Comparison of ENCODE assay signal across 8 cellular contexts in the genomic region with DNA sequence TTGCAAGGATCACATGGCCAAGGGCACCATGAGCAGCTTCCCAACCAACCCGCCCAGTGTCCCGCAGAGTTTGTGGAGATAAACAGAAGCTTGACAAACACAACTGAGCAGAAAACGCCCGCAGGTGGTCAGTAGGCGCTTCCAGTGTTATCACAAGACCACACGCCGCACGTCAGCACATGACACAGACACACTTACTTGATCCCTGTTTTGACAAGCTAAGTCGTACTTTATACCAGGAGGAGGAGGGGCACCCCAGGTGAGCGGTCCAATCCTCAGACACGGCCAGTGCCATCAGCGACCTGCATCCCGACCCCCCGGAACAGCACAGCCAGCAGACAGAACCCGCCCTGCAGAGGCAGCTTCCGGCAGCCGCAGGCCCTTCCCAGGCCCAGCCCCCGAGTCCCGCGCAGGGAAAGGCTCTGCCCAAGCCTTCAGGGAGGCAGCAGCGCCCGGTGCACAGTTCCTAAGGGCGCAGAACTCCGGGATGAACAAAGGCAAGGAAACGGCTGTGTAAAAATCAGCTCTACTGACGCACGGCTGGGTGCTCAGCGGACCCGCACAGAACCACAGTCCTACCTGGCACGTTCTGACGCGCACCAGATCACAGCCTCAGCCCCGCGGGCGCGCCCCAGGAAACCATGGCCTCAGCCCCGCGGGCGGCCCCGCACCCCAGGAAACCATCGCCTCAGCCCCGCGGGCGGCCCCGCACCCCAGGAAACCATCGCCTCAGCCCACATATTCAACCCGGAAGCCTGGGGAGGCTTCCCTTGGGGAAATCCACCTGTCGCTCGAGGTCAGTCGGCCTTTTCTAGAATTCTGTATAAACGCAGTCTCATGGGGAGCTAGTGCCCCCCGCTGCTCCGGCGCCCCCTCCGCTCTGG. TPM values are rescaled to one million over a fixed set of nuclear protein-coding genes. Genes with fewer than 3 reads are reported as not detected.
DNase-seq lines count a peak whose midpoint lies in the region; ATAC-seq and TF ChIP-seq lines count a peak whose summit lies in the region.

No MANE protein-coding gene starts in this region.

- H3K27me3 Mint-ChIP-seq in activated T-cell treated with anti-CD3 and anti-CD28 coated beads, Interleukin-2, amount 50 U/mL, for 24 hours, result no peaks in the 10 kb centered on the region

- TF ChIP-seq CTCF in foreskin fibroblast (IDR thresholded peaks at IDR 0.05; ENCODE audit: low read depth, low read length), result no peak

- no peak overlapping the region for H3K4me3 ChIP-seq in foreskin fibroblast (ENCODE audit: low read depth in 1 of 2, low read length in 2 of 2)

- H3K4me1 Mint-ChIP-seq in activated T-cell treated with anti-CD3 and anti-CD28 coated beads, Interleukin-2, amount 50 U/mL, for 24 hours (ENCODE audit: low read depth), result peaks cover 60% of the 10 kb centered on the region

- ATAC-seq in GM21515 (IDR thresholded peaks at IDR 0.05; ENCODE audit: unreplicated experiment), result no peak
- ATAC-seq in HG02938 (IDR thresholded peaks at IDR 0.05; ENCODE audit: unreplicated experiment), result no peak

- no peaks in the 10 kb centered on the region for H3K9me3 Mint-ChIP-seq in activated T-cell treated with anti-CD3 and anti-CD28 coated beads, Interleukin-2, amount 50 U/mL, for 24 hours

- H3K27ac Mint-ChIP-seq in activated T-cell treated with anti-CD3 and anti-CD28 coated beads, Interleukin-2, amount 50 U/mL, for 24 hours, result peak overlapping the region; percentile 79

- H3K4me3 Mint-ChIP-seq in activated T-cell treated with anti-CD3 and anti-CD28 coated beads, Interleukin-2, amount 50 U/mL, for 24 hours, result peak overlapping the region; percentile 58

- peaks cover 3% of the 10 kb centered on the region for H3K36me3 Mint-ChIP-seq in activated T-cell treated with anti-CD3 and anti-CD28 coated beads, Interleukin-2, amount 50 U/mL, for 24 hours (ENCODE audit: low read depth)

- DNase-seq in CD1c-positive myeloid dendritic cell (ENCODE audit: extremely low spot score), result peak; percentile 18
- peak in 73 of 76 experiments; percentile 35 to 93 (median 72) for DNase-seq in HUDEP-2 (lab: John Stamatoyannopoulos, UW; ENCODE audit: unreplicated experiment in 76 of 76)
- peak; percentile 66 for DNase-seq in activated T-cell treated with anti-CD3 and anti-CD28 coated beads, Interleukin-2, amount 50 U/mL, for 24 hours
- DNase-seq in lung microvascular endothelial cell (ENCODE audit: low read depth in 2 of 2), result peak; percentile 25 to 38
- no peak for DNase-seq in foreskin fibroblast
- no peak for DNase-seq in NCI-H1436 treated with DMSO at 0.1 percent for 48 hours (lab: John Stamatoyannopoulos, UW)

RNA-seq across cellular contexts. Expression of a gene that starts 27.8 kb away (rescaled TPM):
- 10.2 and 15.9 TPM in 2 replicates for total RNA-seq in lung microvascular endothelial cell

RNA-seq across cellular contexts. Expression of a gene that starts 41.7 kb away (rescaled TPM):
- not detected in 2 replicates for total RNA-seq in lung microvascular endothelial cell

RNA-seq across cellular contexts. Expression of a gene that starts 44.3 kb away (rescaled TPM):
- under 0.01 and 0.22 TPM in 2 replicates for total RNA-seq in lung microvascular endothelial cell

RNA-seq across cellular contexts. Expression of a gene that starts 45.6 kb away (rescaled TPM):
- total RNA-seq in lung microvascular endothelial cell, result 70.8 and 80.6 TPM in 2 replicates

RNA-seq across cellular contexts. Expression of a gene that starts 48.9 kb away (rescaled TPM):
- total RNA-seq in lung microvascular endothelial cell, result 0.20 and 0.44 TPM in 2 replicates

Comparison
In these comparisons a context has a peak if more than half of its experiments do, and no peak if none do; other contexts are left out.
1. DNase-seq: peak in CD1c-positive myeloid dendritic cell (single experiment), HUDEP-2 (73 of 76), activated T-cell treated with anti-CD3 and anti-CD28 coated beads, Interleukin-2, amount 50 U/mL, for 24 hours (single experiment) and lung microvascular endothelial cell (2 of 2); none in foreskin fibroblast (0 of 2) and NCI-H1436 treated with DMSO at 0.1 percent for 48 hours (single experiment).